Comparison of ENCODE assay signal across 9 cellular contexts in genomic region chr6:34531580-34532201, GRCh38. TPM values are rescaled to one million over a fixed set of nuclear protein-coding genes. Genes with fewer than 3 reads are reported as not detected.
DNase-seq lines count a peak whose midpoint lies in the region; ATAC-seq and TF ChIP-seq lines count a peak whose summit lies in the region.
"Had no signal": no experiment of that assay in that cellular context is flagged by ENCODE, and none has a peak within 500 bp of the region (broad histone marks: within the 10 kb centered on the region; RNA-seq: fewer than 3 reads in every experiment).

No MANE protein-coding gene starts in this region.

- H3K36me3 Mint-ChIP-seq in osteocyte (ENCODE audit: unreplicated experiment): no peaks in the 10 kb centered on the region
- no peaks in the 10 kb centered on the region for H3K36me3 Mint-ChIP-seq in mesothelial cell of epicardium

- no peak overlapping the region for H3K4me3 Mint-ChIP-seq in stimulated activated naive CD8-positive, alpha-beta T cell treated with anti-CD3 and anti-CD28 coated beads, Interleukin-15, amount 100 ng/mL, for 72 hours
- H3K4me3 Mint-ChIP-seq in osteocyte (ENCODE audit: unreplicated experiment) (no peak overlapping the region), mesothelial cell of epicardium (no peak overlapping the region)

- H3K27ac Mint-ChIP-seq in stimulated activated naive CD8-positive, alpha-beta T cell treated with anti-CD3 and anti-CD28 coated beads, Interleukin-15, amount 100 ng/mL, for 72 hours: no peak overlapping the region
- no peak overlapping the region for H3K27ac Mint-ChIP-seq in osteocyte (ENCODE audit: unreplicated experiment)
- no peak overlapping the region for H3K27ac Mint-ChIP-seq in mesothelial cell of epicardium

- H3K27me3 Mint-ChIP-seq in stimulated activated naive CD8-positive, alpha-beta T cell treated with anti-CD3 and anti-CD28 coated beads, Interleukin-15, amount 100 ng/mL, for 72 hours: no peaks in the 10 kb centered on the region
- H3K27me3 Mint-ChIP-seq in osteocyte (ENCODE audit: unreplicated experiment): peaks cover 3% of the 10 kb centered on the region
- H3K27me3 Mint-ChIP-seq in mesothelial cell of epicardium (ENCODE audit: low read depth): peaks cover 8% of the 10 kb centered on the region

- no peaks in the 10 kb centered on the region for H3K9me3 Mint-ChIP-seq in stimulated activated naive CD8-positive, alpha-beta T cell treated with anti-CD3 and anti-CD28 coated beads, Interleukin-15, amount 100 ng/mL, for 72 hours
- no peaks in the 10 kb centered on the region for H3K9me3 Mint-ChIP-seq in osteocyte (ENCODE audit: unreplicated experiment)
- H3K9me3 Mint-ChIP-seq in mesothelial cell of epicardium: no peaks in the 10 kb centered on the region

- peak; percentile 14 for ATAC-seq in stimulated activated naive CD8-positive, alpha-beta T cell treated with anti-CD3 and anti-CD28 coated beads, Interleukin-15, amount 100 ng/mL, for 72 hours

- peak overlapping the region; percentile 35 for H3K4me3 ChIP-seq in astrocyte of the spinal cord (ENCODE audit: low read depth, low read length)
- H3K4me3 ChIP-seq: A549 had no signal

- no peak for TF ChIP-seq CTCF in astrocyte of the spinal cord (IDR thresholded peaks at IDR 0.05; ENCODE audit: low read depth, low read length)
- no peak for TF ChIP-seq CTCF in osteocyte (IDR thresholded peaks at IDR 0.05)
- no peak for TF ChIP-seq CTCF in mesothelial cell of epicardium (IDR thresholded peaks at IDR 0.05; ENCODE audit: unreplicated experiment)

- DNase-seq in activated CD4-positive, CD25-positive, alpha-beta regulatory T cell treated with anti-CD3 and anti-CD28 coated beads, Interleukin-2, amount 50 U/mL, for 72 hours: peak; percentile 45
- no peak for DNase-seq in activated CD4-positive, CD25-positive, alpha-beta regulatory T cell (lab: John Stamatoyannopoulos, UW)
- DNase-seq in astrocyte of the spinal cord (ENCODE audit: low read depth, low spot score): peak; percentile 89
- peak; percentile 82 for DNase-seq in iPS-NIHi11 (ENCODE audit: low spot score)
- DNase-seq in stimulated activated naive CD8-positive, alpha-beta T cell treated with anti-CD3 and anti-CD28 coated beads, Interleukin-15, amount 100 ng/mL, for 72 hours: peak; percentile 7 to 27
- no peak for DNase-seq in effector CD8-positive, alpha-beta T cell (lab: John Stamatoyannopoulos, UW)
- no peak for DNase-seq in osteocyte (ENCODE audit: extremely low spot score, unreplicated experiment)
- DNase-seq in mesothelial cell of epicardium (ENCODE audit: low spot score in 2 of 2, unreplicated experiment in 2 of 2): no peak

- H3K4me1 Mint-ChIP-seq in stimulated activated naive CD8-positive, alpha-beta T cell treated with anti-CD3 and anti-CD28 coated beads, Interleukin-15, amount 100 ng/mL, for 72 hours: peaks cover 6% of the 10 kb centered on the region
- H3K4me1 Mint-ChIP-seq in osteocyte (ENCODE audit: unreplicated experiment): peaks cover 10% of the 10 kb centered on the region
- H3K4me1 Mint-ChIP-seq in mesothelial cell of epicardium: peaks cover 12% of the 10 kb centered on the region

- in situ Hi-C loops in astrocyte of the spinal cord (cut with HindIII; ENCODE audit: low sequenced_read_pairs): no loop called here

RNA-seq across cellular contexts. Expression of gene SPDEF, which starts 24.4 kb away (rescaled TPM):
- not detected in 2 replicates for total RNA-seq in osteocyte
- 0.34 to 0.50 TPM (median 0.40 TPM) in 3 replicates for total RNA-seq in mesothelial cell of epicardium

Comparison
In these comparisons a context has a peak if more than half of its experiments do, and no peak if none do; other contexts are left out.
1. DNase-seq: peak in activated CD4-positive, CD25-positive, alpha-beta regulatory T cell treated with anti-CD3 and anti-CD28 coated beads, Interleukin-2, amount 50 U/mL, for 72 hours (single experiment), astrocyte of the spinal cord (single experiment), iPS-NIHi11 (single experiment) and stimulated activated naive CD8-positive, alpha-beta T cell treated with anti-CD3 and anti-CD28 coated beads, Interleukin-15, amount 100 ng/mL, for 72 hours (2 of 2); none in activated CD4-positive, CD25-positive, alpha-beta regulatory T cell (0 of 4), effector CD8-positive, alpha-beta T cell (single experiment), osteocyte (single experiment) and mesothelial cell of epicardium (0 of 2).